In the genomic region with DNA sequence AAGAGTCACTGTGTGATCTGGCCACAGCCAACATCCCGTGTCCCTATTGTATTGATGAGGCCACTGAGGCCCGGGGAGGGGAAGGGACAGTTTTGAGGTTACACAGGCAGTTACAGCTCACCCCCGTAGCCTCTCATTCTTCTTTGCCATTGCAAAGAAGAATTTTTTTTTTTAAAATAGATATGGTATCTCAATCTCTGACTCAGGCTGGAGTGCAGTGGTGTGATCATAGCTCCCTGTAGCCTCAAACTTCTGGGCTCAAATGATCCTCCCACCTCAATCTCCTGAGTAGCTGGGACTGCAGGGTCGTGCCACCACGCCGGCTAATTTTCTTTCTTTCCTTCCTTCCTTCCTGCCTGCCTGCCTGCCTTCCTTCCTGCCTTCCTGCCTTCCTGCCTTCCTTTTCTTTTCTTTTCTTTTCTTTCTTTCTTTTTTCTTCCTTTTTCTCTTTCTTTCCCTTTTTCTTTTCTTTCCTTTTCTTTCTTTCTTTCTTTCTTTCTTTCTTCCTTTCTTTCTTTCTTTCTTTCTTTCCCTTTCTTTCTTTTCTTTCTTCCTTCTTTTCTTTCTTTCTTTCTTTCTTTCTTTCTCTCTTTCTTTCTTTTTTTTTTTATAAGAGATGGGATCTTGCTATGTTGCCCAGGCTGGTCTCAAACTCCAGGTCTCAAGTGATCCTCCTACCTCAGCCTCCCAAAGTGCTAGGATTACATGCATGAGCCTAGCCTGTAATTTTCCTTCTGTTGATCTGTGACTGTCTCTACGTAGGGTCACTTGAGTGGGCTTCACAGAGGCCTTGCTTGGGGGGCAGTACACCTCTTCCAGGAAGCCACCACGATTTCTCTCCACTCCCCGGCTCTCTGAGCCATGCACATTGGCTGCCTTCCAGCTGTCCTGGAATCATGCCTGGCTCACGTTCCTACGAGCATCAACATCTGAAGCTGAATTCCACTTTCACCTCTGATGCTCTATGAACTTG, we compare ENCODE assay signal across 14 cellular contexts. TPM values are rescaled to one million over a fixed set of nuclear protein-coding genes. Genes with fewer than 3 reads are reported as not detected.
DNase-seq lines count a peak whose midpoint lies in the region; ATAC-seq and TF ChIP-seq lines count a peak whose summit lies in the region.
"Had no signal": no experiment of that assay in that cellular context is flagged by ENCODE, and none has a peak within 500 bp of the region (broad histone marks: within the 10 kb centered on the region; RNA-seq: fewer than 3 reads in every experiment).

No MANE protein-coding gene starts in this region.

- peaks cover 1% of the 10 kb centered on the region for H3K27me3 ChIP-seq in BE2C

- no peak overlapping the region for H3K4me3 ChIP-seq in BE2C (ENCODE audit: low read depth, low read length)
- H3K4me3 ChIP-seq in coronary artery: peak overlapping the region; percentile 6
- H3K4me3 ChIP-seq: GM12878, lung had no signal

- TF ChIP-seq CTCF in BE2C (IDR thresholded peaks at IDR 0.05; ENCODE audit: low read depth, low read length): no peak
- TF ChIP-seq CTCF in coronary artery (IDR thresholded peaks at IDR 0.05): no peak
- TF ChIP-seq CTCF in GM13977 (IDR thresholded peaks at IDR 0.05; ENCODE audit: extremely low read depth, insufficient read depth, missing control alignments): no peak

- H3K9me3 ChIP-seq in BE2C: no peaks in the 10 kb centered on the region; the same call in 1 of the 2 replicates

- peak; percentile 44 for DNase-seq in BE2C
- DNase-seq in NCI-H226: peak; percentile 76
- no peak for DNase-seq in coronary artery (ENCODE audit: low spot score)
- DNase-seq in myocyte (ENCODE audit: low read depth): peak; percentile 48
- DNase-seq in activated CD4-positive, alpha-beta T cell treated with anti-CD3 and anti-CD28 coated beads, Interleukin-2, amount 50 U/mL, for 48 hours: no peak
- no peak for DNase-seq in Kasumi-1 (lab: John Stamatoyannopoulos, UW)
- DNase-seq in GM13977 (ENCODE audit: low spot score): no peak
- DNase-seq: activated naive CD4-positive, alpha-beta T cell treated with anti-CD3 and anti-CD28 coated beads, Interleukin-2, amount 50 U/mL, for 16 hours; CD8-positive, alpha-beta T cell; MM.1S had no signal

- no peaks in the 10 kb centered on the region; the same call in none of the 2 replicates for H3K4me1 ChIP-seq in BE2C

- no peak for ATAC-seq in HG03175 (IDR thresholded peaks at IDR 0.05; ENCODE audit: unreplicated experiment)
- ATAC-seq: CD8-positive, alpha-beta T cell; GM12878 had no signal

- H3K27ac ChIP-seq in coronary artery: peak overlapping the region; percentile 87 to 96
- H3K27ac ChIP-seq: epithelial cell of prostate had no signal

- H3K36me3 ChIP-seq in BE2C: no peaks in the 10 kb centered on the region

- in situ Hi-C loops in GM13977 (cut with MboI; ENCODE audit: low pct_unique_long_range_greater_than_20kb, low sequenced_read_pairs, unreplicated experiment): no loop called here

RNA-seq across cellular contexts. Expression of a gene that starts 31.3 kb away (rescaled TPM):
- not detected for polyA plus RNA-seq in BE2C (2012; ENCODE audit: insufficient read depth, insufficient read length, low read depth)
- total RNA-seq in myocyte: not detected in 2 replicates
- not detected for polyA plus RNA-seq in myocyte (2012)
- total RNA-seq: CD8-positive, alpha-beta T cell; GM12878 had no signal
- polyA plus RNA-seq: GM12878 had no signal

RNA-seq across cellular contexts. Expression of a gene that starts 50.0 kb away (rescaled TPM):
- polyA plus RNA-seq in BE2C (2012; ENCODE audit: insufficient read depth, insufficient read length, low read depth): 6.6 TPM
- 1.3 and 4.0 TPM in 2 replicates for total RNA-seq in myocyte
- polyA plus RNA-seq in myocyte (2012): 3.3 TPM
- total RNA-seq: CD8-positive, alpha-beta T cell had no signal

Comparison
In these comparisons a context has a peak if more than half of its experiments do, and no peak if none do; other contexts are left out.
1. DNase-seq: peak in BE2C (single experiment), NCI-H226 (single experiment) and myocyte (single experiment); none in coronary artery (single experiment), activated CD4-positive, alpha-beta T cell treated with anti-CD3 and anti-CD28 coated beads, Interleukin-2, amount 50 U/mL, for 48 hours (0 of 2), Kasumi-1 (0 of 2) and GM13977 (single experiment).